Comparison of ENCODE assay signal across 8 cellular contexts in the genomic region with DNA sequence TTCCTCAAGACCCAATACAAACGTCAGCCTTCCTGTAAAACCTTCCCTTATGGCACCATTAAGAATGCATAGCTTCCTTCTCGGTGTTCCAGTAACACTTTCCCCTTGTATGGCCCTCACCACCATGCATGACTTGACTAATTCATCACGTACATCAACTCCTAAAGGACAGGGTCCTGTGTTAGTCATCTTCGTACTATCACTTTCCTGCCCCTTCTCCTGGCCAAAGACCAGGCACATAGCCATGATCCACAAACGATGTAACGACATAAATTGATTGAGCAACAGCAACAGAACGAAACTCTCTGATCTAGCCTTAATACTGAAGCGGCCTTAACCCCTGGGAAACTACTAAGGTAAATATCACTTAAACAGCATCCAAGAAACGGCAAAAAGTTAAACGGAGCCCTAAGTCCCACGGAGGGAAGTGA. TPM values are rescaled to one million over a fixed set of nuclear protein-coding genes. Genes with fewer than 3 reads are reported as not detected.
DNase-seq lines count a peak whose midpoint lies in the region; ATAC-seq and TF ChIP-seq lines count a peak whose summit lies in the region.

No MANE protein-coding gene starts in this region.

- intact Hi-C loops in PC-9 (cut with micrococcal nuclease; ENCODE audit: unreplicated experiment) (loop anchor here (1.0 to 5.0 kb wide), 2 partner anchors 59 to 118 kb away; a partner anchor contains a TSS), vagina (cut with DNase I) (loop anchor here (5.0 kb wide), 1 partner anchor 462 kb away; a partner anchor contains a TSS)

- WGBS in mesenchymal stem cell = under 1% methylated on average over 8 of the region's 11 CpGs

- H3K18ac ChIP-seq in mesenchymal stem cell (ENCODE audit: low read depth in 1 of 2, low read length in 2 of 2) = peak overlapping the region; percentile 78 to 100

- peak overlapping the region in 1 of 2 experiments; percentile 7 for H3K14ac ChIP-seq in mesenchymal stem cell (ENCODE audit: low read length in 2 of 2)

- H4K91ac ChIP-seq in mesenchymal stem cell (ENCODE audit: low read length) = no peak overlapping the region

- H3K79me2 ChIP-seq in DND-41 (ENCODE audit: insufficient read depth, low read length) = peaks cover 62% of the 10 kb centered on the region
- H3K79me2 ChIP-seq in PC-9 (ENCODE audit: low read depth) = peaks cover 56% of the 10 kb centered on the region

- no peak overlapping the region for H2BK5ac ChIP-seq in mesenchymal stem cell (ENCODE audit: low read depth, low read length, poor library complexity, severe bottlenecking)

- H3K4me2 ChIP-seq in DND-41 (ENCODE audit: insufficient read depth, low read length) = peak overlapping the region; percentile 84
- H3K4me2 ChIP-seq in PC-9 = peak overlapping the region; percentile 100
- peak overlapping the region; percentile 78 for H3K4me2 ChIP-seq in mesenchymal stem cell (ENCODE audit: low read length, poor library complexity, severe bottlenecking)

- H3K4ac ChIP-seq in mesenchymal stem cell (ENCODE audit: low read depth in 1 of 2, low read length in 2 of 2) = peak overlapping the region; percentile 42 to 98

- H3K9ac ChIP-seq in DND-41 (ENCODE audit: low read depth, low read length) (peak overlapping the region; percentile 87), mesenchymal stem cell (ENCODE audit: low read length) (peak overlapping the region; percentile 98)

- no peak overlapping the region for H2BK120ac ChIP-seq in mesenchymal stem cell (ENCODE audit: low read depth, low read length)

- no peak overlapping the region for H2BK15ac ChIP-seq in mesenchymal stem cell (ENCODE audit: low read depth, poor library complexity, severe bottlenecking)

- no peak overlapping the region for H2AK5ac ChIP-seq in mesenchymal stem cell (ENCODE audit: low read length, severe bottlenecking)

- POLR2A ChIA-PET in PC-9 (lab: Charles Lee; ENCODE audit: unreplicated experiment) = interaction anchor here (0.5 to 0.7 kb wide), 2 partner anchors 136 to 463 kb away, joined by 3 to 7 read pairs; no protein-coding TSS in a partner anchor

- peaks cover 32% of the 10 kb centered on the region for H3K4me1 ChIP-seq in DND-41 (ENCODE audit: insufficient read depth, low read length)
- peaks cover 24% of the 10 kb centered on the region for H3K4me1 ChIP-seq in PC-9 (replicated peaks; ENCODE audit: insufficient read depth)
- H3K4me1 ChIP-seq in mesenchymal stem cell (ENCODE audit: control insufficient read depth, insufficient read depth, low read depth, low read length) = peaks cover 7% of the 10 kb centered on the region
- H3K4me1 ChIP-seq in vagina = peaks cover 53% of the 10 kb centered on the region

- H3F3A ChIP-seq in PC-9 (ENCODE audit: insufficient read depth, low read depth) = peaks cover 28% of the 10 kb centered on the region; the same call in 1 of the 2 replicates

- H3K36me3 ChIP-seq in DND-41 (ENCODE audit: insufficient read depth, low read length) = peaks cover 39% of the 10 kb centered on the region
- no peaks in the 10 kb centered on the region for H3K36me3 ChIP-seq in H7 (replicated peaks; ENCODE audit: control insufficient read depth, insufficient read depth, low read length)
- peaks cover 20% of the 10 kb centered on the region for H3K36me3 ChIP-seq in PC-9 (ENCODE audit: low read depth)
- peaks cover 0 to 15% of the 10 kb centered on the region in 2 experiments for H3K36me3 ChIP-seq in mesenchymal stem cell (ENCODE audit: control insufficient read depth in 1 of 2, insufficient read depth in 2 of 2, low read depth in 1 of 2, low read length in 2 of 2)
- no peaks in the 10 kb centered on the region for H3K36me3 ChIP-seq in vagina

- H2AFZ ChIP-seq in DND-41 (ENCODE audit: low read depth, low read length) = peak overlapping the region; percentile 97
- H2AFZ ChIP-seq in PC-9 = peak overlapping the region; percentile 77
- no peak overlapping the region for H2AFZ ChIP-seq in mesenchymal stem cell (ENCODE audit: low read depth, low read length)

- no peak for ATAC-seq in DND-41 (ENCODE audit: insufficient read depth, low read depth)
- no peak for ATAC-seq in GM21381 (IDR thresholded peaks at IDR 0.05; ENCODE audit: unreplicated experiment)

- TF ChIP-seq CTCF in DND-41 (IDR thresholded peaks at IDR 0.05; ENCODE audit: borderline replicate concordance, extremely low read depth, low read length, poor library complexity, severe bottlenecking) = no peak
- TF ChIP-seq CTCF in PC-9 (conservative IDR thresholded peaks at IDR 0.05) = no peak
- TF ChIP-seq CTCF in coronary artery (IDR thresholded peaks at IDR 0.05) = no peak
- TF ChIP-seq CTCF in vagina (IDR thresholded peaks at IDR 0.05) = no peak

- no peak for DNase-seq in DND-41
- no peak for DNase-seq in H7
- DNase-seq in PC-9 = peak; percentile 9 to 66
- no peak for DNase-seq in coronary artery (ENCODE audit: low spot score)
- DNase-seq in mesenchymal stem cell = peak; percentile 84
- no peak for DNase-seq in vagina (ENCODE audit: extremely low spot score in 2 of 2)
- no peak for DNase-seq in NCI-H748 treated with DMSO at 0.1 percent for 48 hours (lab: John Stamatoyannopoulos, UW)

- no peak overlapping the region for H2BK12ac ChIP-seq in mesenchymal stem cell (ENCODE audit: low read length in 2 of 2)

- peak overlapping the region; percentile 82 to 87 for H3K4me3 ChIP-seq in DND-41 (ENCODE audit: low read depth in 1 of 2, low read length in 2 of 2)
- H3K4me3 ChIP-seq in H7 (ENCODE audit: insufficient read depth, low read depth, low read length) = peak overlapping the region; percentile 100
- H3K4me3 ChIP-seq in PC-9 = peak overlapping the region; percentile 89
- peak overlapping the region; percentile 99 for H3K4me3 ChIP-seq in coronary artery
- H3K4me3 ChIP-seq in mesenchymal stem cell (ENCODE audit: insufficient read depth in 1 of 2, low read depth in 1 of 2, low read length in 2 of 2) = peak overlapping the region; percentile 93 to 99
- H3K4me3 ChIP-seq in vagina = peak overlapping the region; percentile 76 to 87

- H3K23ac ChIP-seq in mesenchymal stem cell (ENCODE audit: low read length in 2 of 2) = peak overlapping the region in 1 of 2 experiments; percentile 98

- H3K27ac ChIP-seq in DND-41 (ENCODE audit: low read length) (peak overlapping the region; percentile 95), PC-9 (peak overlapping the region; percentile 82), coronary artery (peak overlapping the region; percentile 92 to 97), mesenchymal stem cell (ENCODE audit: low read length, poor library complexity, severe bottlenecking) (peak overlapping the region; percentile 71), vagina (peak overlapping the region; percentile 85)

- no peaks in the 10 kb centered on the region for H3K27me3 ChIP-seq in DND-41 (ENCODE audit: insufficient read depth, low read length, poor library complexity)
- no peaks in the 10 kb centered on the region for H3K27me3 ChIP-seq in H7 (ENCODE audit: control insufficient read depth, insufficient read depth, low read length)
- no peaks in the 10 kb centered on the region for H3K27me3 ChIP-seq in PC-9 (ENCODE audit: insufficient read depth, low read depth)
- no peaks in the 10 kb centered on the region for H3K27me3 ChIP-seq in mesenchymal stem cell (ENCODE audit: control insufficient read depth in 1 of 2, insufficient read depth in 1 of 2, low read length in 2 of 2)
- H3K27me3 ChIP-seq in vagina = no peaks in the 10 kb centered on the region

- no peaks in the 10 kb centered on the region for H3K9me2 ChIP-seq in PC-9 (ENCODE audit: insufficient read depth)

- no peaks in the 10 kb centered on the region for H3K79me1 ChIP-seq in mesenchymal stem cell (replicated peaks; ENCODE audit: low read length, poor library complexity, severe bottlenecking)

- TSS peak; percentile 39 for BruUV-seq in PC-9 (replicated peaks; lab: Mats Ljungman, UMichigan)

- no peak for TF ChIP-seq POLR2A in vagina (IDR thresholded peaks at IDR 0.05)

- H4K20me1 ChIP-seq in DND-41 (ENCODE audit: insufficient read depth, low read length) (peaks cover 41% of the 10 kb centered on the region; the same call in 1 of the 2 replicates), PC-9 (ENCODE audit: insufficient read depth) (peaks cover 46% of the 10 kb centered on the region)

- H3K9me3 ChIP-seq in DND-41 (ENCODE audit: insufficient read depth, low read length, severe bottlenecking) = no peaks in the 10 kb centered on the region
- no peaks in the 10 kb centered on the region for H3K9me3 ChIP-seq in PC-9 (ENCODE audit: insufficient read depth, low read depth)
- no peaks in the 10 kb centered on the region for H3K9me3 ChIP-seq in mesenchymal stem cell (ENCODE audit: control insufficient read depth, low read length)
- no peaks in the 10 kb centered on the region for H3K9me3 ChIP-seq in vagina

- CTCF ChIA-PET in PC-9 (lab: Charles Lee) = interaction anchor here (0.7 kb wide), 1 partner anchor 231 kb away, joined by 3 read pairs; no protein-coding TSS in a partner anchor

- H4K8ac ChIP-seq in mesenchymal stem cell (ENCODE audit: low read length) = no peak overlapping the region

RNA-seq across cellular contexts. Expression of a gene that starts 0.6 kb away (rescaled TPM):
- 27.5 and 27.8 TPM in 2 replicates for total RNA-seq in H7 (2014; rRNA removed; shearing (Covaris generic))
- total RNA-seq in PC-9 (2021) = 46.8 and 80.5 TPM in 2 replicates
- 42.5 TPM for polyA plus RNA-seq in mesenchymal stem cell (2013, experiment 1 of 2)
- 44.5 TPM for polyA plus RNA-seq in mesenchymal stem cell (2013, experiment 2 of 2)
- 26.0 TPM for total RNA-seq in vagina

RNA-seq across cellular contexts. Expression of a gene that starts 11.3 kb away (rescaled TPM):
- total RNA-seq in H7 (2014; rRNA removed; shearing (Covaris generic)) = 22.3 and 25.3 TPM in 2 replicates
- 6.0 and 7.1 TPM in 2 replicates for total RNA-seq in PC-9 (2021)
- polyA plus RNA-seq in mesenchymal stem cell (2013, experiment 1 of 2) = 8.5 TPM
- 8.1 TPM for polyA plus RNA-seq in mesenchymal stem cell (2013, experiment 2 of 2)
- total RNA-seq in vagina = 8.1 TPM

Comparison
In these comparisons a context has a peak if more than half of its experiments do, and no peak if none do; other contexts are left out.
1. DNase-seq: peak in PC-9 (2 of 2) and mesenchymal stem cell (single experiment); none in DND-41 (single experiment), H7 (single experiment), coronary artery (single experiment), vagina (0 of 2) and NCI-H748 treated with DMSO at 0.1 percent for 48 hours (single experiment).
2. Peak in every context shown above with its lines, with median percentiles within 50 percentile points of each other: H3K27ac ChIP-seq, H3K4me2 ChIP-seq and H3K4me3 ChIP-seq.